In genomic region chr3:119375106-119375505, GRCh38 we compare ENCODE assay signal across 29 cellular contexts.
"Had no signal": no experiment of that assay in that cellular context is flagged by ENCODE, and none has a peak within 500 bp of the region (broad histone marks: within the 10 kb centered on the region; RNA-seq: fewer than 3 reads in every experiment).

No MANE protein-coding gene starts in this region.

- FAIRE-seq: pancreas had no signal

- H3K27me3 Mint-ChIP-seq: natural killer cell treated with Interleukin-12 subunit alpha and Interleukin-12 subunit beta and Interleukin-15 and Interleukin-18, amount 100 ng/mL, for 72 hours; stimulated activated naive CD8-positive, alpha-beta T cell treated with anti-CD3 and anti-CD28 coated beads, Interleukin-15, Interleukin-2, amounts not matched to agents 100 ng/mL and 50 ng/mL, for 24 hours; type B pancreatic cell had no signal

- H3K9me3 ChIP-seq: left ventricle myocardium inferior, pancreas, prostate gland, suprapubic skin, thoracic aorta, tibial artery, uterus had no signal

- H3K27me3 ChIP-seq: pancreas, suprapubic skin, tibial artery, uterus had no signal

- H3K27ac ChIP-seq: left ventricle myocardium inferior, pancreas, prostate gland, skin epidermis, suprapubic skin, thoracic aorta, tibial artery, uterus had no signal

- ATAC-seq: natural killer cell treated with Interleukin-12 subunit alpha and Interleukin-12 subunit beta and Interleukin-15 and Interleukin-18, amount 100 ng/mL, for 72 hours; pancreas; sciatic nerve; stimulated activated effector memory CD8-positive, alpha-beta T cell treated with anti-CD3 and anti-CD28 coated beads, Interleukin-12 subunit alpha, Interleukin-12 subunit beta, amount 100 ng/mL, for 72 hours had no signal

- H3K4me3 ChIP-seq: left ventricle myocardium inferior, lung, pancreas, prostate gland, skin epidermis, suprapubic skin, thoracic aorta, tibial artery, uterus had no signal

- H3K4me1 ChIP-seq: pancreas, prostate gland, suprapubic skin, tibial artery, uterus had no signal

- H3K4me1 Mint-ChIP-seq: mesothelial cell of epicardium, neural crest cell had no signal

- H3K36me3 ChIP-seq: pancreas, prostate gland, thoracic aorta, uterus had no signal

- H3K4me3 Mint-ChIP-seq: mesothelial cell of epicardium; naive B cell; natural killer cell treated with Interleukin-12 subunit alpha and Interleukin-12 subunit beta and Interleukin-15 and Interleukin-18, amount 100 ng/mL, for 72 hours; neural crest cell; stimulated activated effector memory CD8-positive, alpha-beta T cell treated with anti-CD3 and anti-CD28 coated beads, Interleukin-12 subunit alpha, Interleukin-12 subunit beta, amount 100 ng/mL, for 72 hours; stimulated activated naive CD8-positive, alpha-beta T cell treated with anti-CD3 and anti-CD28 coated beads, Interleukin-15, Interleukin-2, amounts not matched to agents 100 ng/mL and 50 ng/mL, for 24 hours; type B pancreatic cell had no signal

- H3K9me3 Mint-ChIP-seq: mesothelial cell of epicardium; natural killer cell treated with Interleukin-12 subunit alpha and Interleukin-12 subunit beta and Interleukin-15 and Interleukin-18, amount 100 ng/mL, for 72 hours; neural crest cell; stimulated activated effector memory CD8-positive, alpha-beta T cell treated with anti-CD3 and anti-CD28 coated beads, Interleukin-12 subunit alpha, Interleukin-12 subunit beta, amount 100 ng/mL, for 72 hours; type B pancreatic cell had no signal

- H3K36me3 Mint-ChIP-seq: mesothelial cell of epicardium, naive B cell had no signal

- H3K27ac Mint-ChIP-seq: mesothelial cell of epicardium; natural killer cell treated with Interleukin-12 subunit alpha and Interleukin-12 subunit beta and Interleukin-15 and Interleukin-18, amount 100 ng/mL, for 72 hours; stimulated activated effector memory CD8-positive, alpha-beta T cell treated with anti-CD3 and anti-CD28 coated beads, Interleukin-12 subunit alpha, Interleukin-12 subunit beta, amount 100 ng/mL, for 72 hours; stimulated activated naive CD8-positive, alpha-beta T cell treated with anti-CD3 and anti-CD28 coated beads, Interleukin-15, Interleukin-2, amounts not matched to agents 100 ng/mL and 50 ng/mL, for 24 hours; type B pancreatic cell had no signal

- DNase-seq: hypothalamus; islet precursor cell; left ventricle myocardium inferior; mesendoderm; naive B cell; nucleus accumbens; pancreas; posterior cingulate gyrus; retina; right cardiac atrium; stimulated activated CD4-positive, alpha-beta T cell treated with anti-CD3 and anti-CD28 coated beads, Interleukin-12 subunit alpha, Interleukin-12 subunit beta, amount 100 ng/mL, for 4 hours; stimulated activated CD4-positive, alpha-beta T cell treated with anti-CD3 and anti-CD28 coated beads, Interleukin-15, amount 100 ng/mL, for 24 hours; stimulated activated CD4-positive, alpha-beta T cell treated with anti-CD3 and anti-CD28 coated beads, Interleukin-2, amount 100 ng/mL, for 24 hours; stimulated activated CD4-positive, alpha-beta T cell treated with anti-CD3 and anti-CD28 coated beads, Interleukin-4, amount 100 ng/mL, for 1 hour; stimulated activated naive CD4-positive, alpha-beta T cell; tibial artery; uterus had no signal
